ENCODE assay signal across 10 cellular contexts in the genomic region with DNA sequence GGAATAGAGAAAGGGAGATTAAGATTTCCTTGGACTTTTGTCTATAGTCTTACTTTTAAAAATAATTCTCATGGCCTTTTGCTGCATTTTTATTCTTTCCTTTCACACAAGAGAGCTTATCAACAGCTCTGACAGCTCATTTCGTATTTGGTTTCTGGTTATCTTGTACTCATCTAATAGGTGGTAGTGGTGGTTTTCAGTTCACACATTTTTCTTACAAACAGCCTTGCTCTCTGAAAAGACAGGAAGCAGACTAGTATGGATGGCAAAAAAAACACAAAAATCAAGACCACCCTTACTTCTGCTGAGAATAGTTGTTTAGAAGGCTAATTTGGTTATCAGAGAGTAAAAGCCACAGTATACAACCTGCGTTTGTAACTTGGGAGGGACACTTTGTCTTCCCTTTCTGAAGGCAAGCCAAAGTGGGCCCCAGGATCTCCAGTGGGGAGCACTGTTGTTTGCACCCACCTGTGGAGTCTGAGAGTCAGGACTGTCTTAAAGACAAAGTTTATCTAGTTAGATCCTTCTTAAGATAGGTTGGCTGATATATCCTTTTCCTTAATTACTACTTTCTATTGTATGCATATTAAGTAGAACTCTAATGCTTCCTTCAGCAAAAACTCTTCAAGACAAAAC.
DNase-seq lines count a peak whose midpoint lies in the region; ATAC-seq and TF ChIP-seq lines count a peak whose summit lies in the region.
"Had no signal": no experiment of that assay in that cellular context is flagged by ENCODE, and none has a peak within 500 bp of the region (broad histone marks: within the 10 kb centered on the region; RNA-seq: fewer than 3 reads in every experiment).

No MANE protein-coding gene starts in this region.

- no peak overlapping the region for H2BK120ac ChIP-seq in neuronal stem cell (ENCODE audit: low read depth, low read length)

- intact Hi-C loops in CD4-positive, alpha-beta memory T cell (cut with micrococcal nuclease), result loop anchor here (1.0 to 5.0 kb wide), 4 partner anchors 9 to 341 kb away; no protein-coding TSS in a partner anchor
- intact Hi-C loops in esophagus muscularis mucosa (cut with DNase I), result no loop called here

- H3K9me3 Mint-ChIP-seq in CD4-positive, alpha-beta memory T cell, result no peaks in the 10 kb centered on the region
- H3K9me3 Mint-ChIP-seq in chondrocyte (ENCODE audit: low read depth), result no peaks in the 10 kb centered on the region

- no peak overlapping the region for H4K91ac ChIP-seq in neuronal stem cell (ENCODE audit: low read depth, low read length, poor library complexity)

- H3K36me3 ChIP-seq in CD4-positive, alpha-beta memory T cell (ENCODE audit: insufficient read depth, low read length), result no peaks in the 10 kb centered on the region
- no peaks in the 10 kb centered on the region for H3K36me3 ChIP-seq in neuronal stem cell (replicated peaks in 1 of 2; ENCODE audit: control insufficient read depth in 2 of 2, insufficient read depth in 2 of 2, low read length in 2 of 2)
- no peaks in the 10 kb centered on the region for H3K36me3 ChIP-seq in esophagus muscularis mucosa

- H2BK12ac ChIP-seq in neuronal stem cell (ENCODE audit: low read length), result no peak overlapping the region

- H3K9ac ChIP-seq in neuronal stem cell (ENCODE audit: low read depth, low read length, poor library complexity), result no peak overlapping the region

- H3K79me1 ChIP-seq in neuronal stem cell (ENCODE audit: low read depth, low read length), result no peaks in the 10 kb centered on the region

- H3K27me3 ChIP-seq in CD4-positive, alpha-beta memory T cell (ENCODE audit: insufficient read depth, low read length), result no peaks in the 10 kb centered on the region
- H3K27me3 ChIP-seq in neuronal stem cell (ENCODE audit: control insufficient read depth in 3 of 3, insufficient read depth in 3 of 3, low read depth in 1 of 3, low read length in 3 of 3), result no peaks in the 10 kb centered on the region
- no peaks in the 10 kb centered on the region for H3K27me3 ChIP-seq in esophagus muscularis mucosa

- H3K4me3 ChIP-seq in CD4-positive, alpha-beta memory T cell (ENCODE audit: low read length in 2 of 2), result peak overlapping the region; percentile 32 to 48
- H3K4me3 ChIP-seq in neuronal stem cell (ENCODE audit: low read length in 2 of 2) (no peak overlapping the region), esophagus muscularis mucosa (no peak overlapping the region)

- WGBS in neuronal stem cell (ENCODE audit: extremely low coverage in 2 of 2, insufficient read length in 2 of 2, insufficient replicate concordance in 1 of 2), 2 donors, result no CpG with 5 or more reads among the region's 2 CpGs
- 84% methylated on average over 2 of the region's 2 CpGs for WGBS in esophagus muscularis mucosa

- peaks cover 14 to 25% of the 10 kb centered on the region in 2 donors for H3K36me3 Mint-ChIP-seq in CD4-positive, alpha-beta memory T cell
- H3K36me3 Mint-ChIP-seq in chondrocyte (ENCODE audit: low read depth), result no peaks in the 10 kb centered on the region

- peak; percentile 50 for ATAC-seq in GM19438 (IDR thresholded peaks at IDR 0.05; ENCODE audit: low read depth, unreplicated experiment)
- peak; percentile 73 for ATAC-seq in HG03175 (IDR thresholded peaks at IDR 0.05; ENCODE audit: unreplicated experiment)
- no peak for ATAC-seq in GM19035 (IDR thresholded peaks at IDR 0.05; ENCODE audit: unreplicated experiment)

- H2BK15ac ChIP-seq in neuronal stem cell (ENCODE audit: low read length), result no peak overlapping the region

- no peak overlapping the region for H3K23ac ChIP-seq in neuronal stem cell (ENCODE audit: low read depth, low read length, poor library complexity)

- H3K4me3 Mint-ChIP-seq in CD4-positive, alpha-beta memory T cell, result peak overlapping the region; percentile 50 to 91 (median 76)
- no peak overlapping the region for H3K4me3 Mint-ChIP-seq in chondrocyte (ENCODE audit: unreplicated experiment)

- no peaks in the 10 kb centered on the region for H3K9me3 ChIP-seq in CD4-positive, alpha-beta memory T cell (ENCODE audit: control insufficient read depth in 1 of 2, low read length in 2 of 2)
- H3K9me3 ChIP-seq in neuronal stem cell (replicated peaks in 1 of 2; ENCODE audit: control insufficient read depth in 2 of 2, insufficient read depth in 1 of 2, low read depth in 1 of 2, low read length in 2 of 2), result no peaks in the 10 kb centered on the region
- no peaks in the 10 kb centered on the region for H3K9me3 ChIP-seq in esophagus muscularis mucosa

- no peak overlapping the region for H3K14ac ChIP-seq in neuronal stem cell (ENCODE audit: low read length)

- H3K4me1 ChIP-seq in CD4-positive, alpha-beta memory T cell (ENCODE audit: insufficient read depth, low read length), result peaks cover 100% of the 10 kb centered on the region
- H3K4me1 ChIP-seq in neuronal stem cell (ENCODE audit: control insufficient read depth in 2 of 2, insufficient read depth in 1 of 2, low read depth in 1 of 2, low read length in 2 of 2), result peaks cover 15 to 18% of the 10 kb centered on the region in 2 donors
- peaks cover 21 to 36% (median 30%) of the 10 kb centered on the region in 4 donors for H3K4me1 ChIP-seq in esophagus muscularis mucosa

- DNase-seq in CD4-positive, alpha-beta memory T cell, result peak; percentile 57 to 76 (median 69)
- DNase-seq in chondrocyte (ENCODE audit: low spot score) (no peak), NOMO-1 (lab: John Stamatoyannopoulos, UW; ENCODE audit: unreplicated experiment in 2 of 2) (no peak), neuronal stem cell (ENCODE audit: low spot score) (no peak), esophagus muscularis mucosa (ENCODE audit: extremely low spot score) (no peak)
- DNase-seq: dermis blood vessel endothelial cell, NCI-H524 had no signal

- no peak overlapping the region for H4K8ac ChIP-seq in neuronal stem cell (ENCODE audit: low read depth, low read length)

- POLR2A ChIA-PET in CD4-positive, alpha-beta memory T cell (lab: Charles Lee; ENCODE audit: partially characterized antibody), result interaction anchor here (0.6 to 34.5 kb wide), 11 partner anchors 9 to 171 kb away, joined by 3 to 895 read pairs (median 14); partner anchors contain the start of gene PIP4K2A

- H2AK5ac ChIP-seq in neuronal stem cell (ENCODE audit: low read depth, low read length), result no peak overlapping the region

- H3K18ac ChIP-seq in neuronal stem cell (ENCODE audit: low read length), result no peak overlapping the region

- H3K4me2 ChIP-seq in neuronal stem cell (ENCODE audit: insufficient read depth, low read length, poor library complexity, severe bottlenecking), result no peak overlapping the region

- no peak overlapping the region for H2AFZ ChIP-seq in neuronal stem cell (ENCODE audit: low read length)

- H3K27ac Mint-ChIP-seq in CD4-positive, alpha-beta memory T cell, result peak overlapping the region; percentile 85 to 96 (median 95)
- peak overlapping the region; percentile 29 for H3K27ac Mint-ChIP-seq in chondrocyte (ENCODE audit: unreplicated experiment)

- no peak overlapping the region for H2BK5ac ChIP-seq in neuronal stem cell (ENCODE audit: low read length)

- TF ChIP-seq EP300 in esophagus muscularis mucosa (IDR thresholded peaks at IDR 0.05), result no peak

- H3K4ac ChIP-seq in neuronal stem cell (ENCODE audit: low read length), result no peak overlapping the region

- no peak for TF ChIP-seq POLR2A in esophagus muscularis mucosa (IDR thresholded peaks at IDR 0.05; ENCODE audit: low read depth)

- no peaks in the 10 kb centered on the region for H3K27me3 Mint-ChIP-seq in CD4-positive, alpha-beta memory T cell
- H3K27me3 Mint-ChIP-seq in chondrocyte (ENCODE audit: low read depth), result no peaks in the 10 kb centered on the region

- H3K4me1 Mint-ChIP-seq in CD4-positive, alpha-beta memory T cell, result peaks cover 82 to 96% (median 89%) of the 10 kb centered on the region in 4 donors
- peaks cover 47% of the 10 kb centered on the region for H3K4me1 Mint-ChIP-seq in chondrocyte (ENCODE audit: low read depth)

- no peak for TF ChIP-seq CTCF in chondrocyte (IDR thresholded peaks at IDR 0.05)
- no peak for TF ChIP-seq CTCF in esophagus muscularis mucosa (IDR thresholded peaks at IDR 0.05)

- CTCF ChIA-PET in CD4-positive, alpha-beta memory T cell (lab: Charles Lee; ENCODE audit: partially characterized antibody), result interaction anchor here (0.5 to 3.2 kb wide), 16 partner anchors 8 to 342 kb away, joined by 3 to 18 read pairs (median 4); no protein-coding TSS in a partner anchor

- H3K27ac ChIP-seq in CD4-positive, alpha-beta memory T cell (ENCODE audit: low read depth, low read length), result peak overlapping the region; percentile 61
- H3K27ac ChIP-seq in neuronal stem cell (replicated peaks; ENCODE audit: low read length), result no peak overlapping the region
- no peak overlapping the region for H3K27ac ChIP-seq in esophagus muscularis mucosa (replicated peaks in 1 of 4)

Comparison
In these comparisons a context has a peak if more than half of its experiments do, and no peak if none do; other contexts are left out.
1. DNase-seq: peak in CD4-positive, alpha-beta memory T cell (5 of 5); none in chondrocyte (single experiment), NOMO-1 (0 of 2), neuronal stem cell (single experiment) and esophagus muscularis mucosa (single experiment).
2. H3K4me3 ChIP-seq: peak in CD4-positive, alpha-beta memory T cell (2 of 2); none in neuronal stem cell (0 of 2) and esophagus muscularis mucosa (0 of 4).